ENCODE assay signal across 1 cellular context in genomic region chr9:130018260-130018659, GRCh38.
TF ChIP-seq lines count a peak whose summit lies in the region.

No MANE protein-coding gene starts in this region.

TF ChIP-seq in HEK293, 187 proteins besides CTCF, POLR2A, EP300 and RAD21 (continued from another document):
- TF ChIP-seq ZNF518A (tag by site-specific recombination; conservative IDR thresholded peaks at IDR 0.05; ENCODE audit: low read depth) (no peak), ZNF112 (tag by site-specific recombination; IDR thresholded peaks at IDR 0.05) (no peak), ZBTB48 (tag by site-specific recombination; IDR thresholded peaks at IDR 0.05) (no peak)
